ENCODE assay signal across 19 cellular contexts in the genomic region with DNA sequence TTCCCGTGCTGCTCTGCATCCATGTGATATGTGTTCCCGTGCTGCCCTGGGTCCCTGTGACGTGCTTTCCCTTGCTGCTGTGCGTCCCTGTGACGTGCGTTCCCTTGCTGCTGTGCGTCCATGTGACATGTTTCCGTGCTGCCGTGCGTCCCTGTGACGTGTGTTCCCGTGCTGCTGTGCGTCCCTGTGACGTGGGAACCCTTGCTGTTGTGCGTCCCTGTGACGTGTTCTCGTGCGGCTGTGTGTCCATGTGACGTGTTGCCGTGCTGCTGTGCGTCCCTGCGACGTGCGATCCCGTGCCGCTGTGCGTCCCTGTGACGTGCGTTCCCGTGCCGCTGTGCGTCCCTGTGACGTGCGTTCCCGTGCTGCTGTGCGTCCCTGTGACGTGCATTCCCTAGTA. TPM values are rescaled to one million over a fixed set of nuclear protein-coding genes. Genes with fewer than 3 reads are reported as not detected.
A peak's percentile ranks its signal among the peaks of the same experiment; 100 is the strongest.
DNase-seq lines count a peak whose midpoint lies in the region; ATAC-seq, FAIRE-seq and TF ChIP-seq lines count a peak whose summit lies in the region.
"Had no signal": no experiment of that assay in that cellular context is flagged by ENCODE, and none has a peak within 500 bp of the region (broad histone marks: within the 10 kb centered on the region; RNA-seq: fewer than 3 reads in every experiment).

No MANE protein-coding gene starts in this region.

- CTCF ChIA-PET in HepG2 (lab: Yijun Ruan, JAX; ENCODE audit: low intra/inter-chr PET ratio, low total read pairs) = no interaction called here

- H3K27ac ChIP-seq in HepG2 (ENCODE audit: extremely low read length, insufficient read depth, low read length) (no peak overlapping the region), right lobe of liver (no peak overlapping the region)

- H3K9me3 Mint-ChIP-seq in endothelial cell (ENCODE audit: unreplicated experiment) = no peaks in the 10 kb centered on the region
- H3K9me3 Mint-ChIP-seq in stimulated activated effector memory CD8-positive, alpha-beta T cell treated with anti-CD3 and anti-CD28 coated beads, Interleukin-12 subunit alpha, Interleukin-12 subunit beta, amount 100 ng/mL, for 72 hours = no peaks in the 10 kb centered on the region
- H3K9me3 Mint-ChIP-seq: CD4-positive, alpha-beta memory T cell had no signal

- no peak for ATAC-seq in HepG2
- ATAC-seq in right lobe of liver = no peak
- no peak for ATAC-seq in T-helper 17 cell
- no peak for ATAC-seq in stimulated activated effector memory CD8-positive, alpha-beta T cell treated with anti-CD3 and anti-CD28 coated beads, Interleukin-12 subunit alpha, Interleukin-12 subunit beta, amount 100 ng/mL, for 72 hours
- ATAC-seq in Right ventricle myocardium inferior = no peak
- ATAC-seq in GM21825 (IDR thresholded peaks at IDR 0.05; ENCODE audit: unreplicated experiment) = no peak

- H3K4me1 Mint-ChIP-seq in T-helper 17 cell = peaks cover 21% of the 10 kb centered on the region
- H3K4me1 Mint-ChIP-seq in endothelial cell (ENCODE audit: unreplicated experiment) = peaks cover 17% of the 10 kb centered on the region
- H3K4me1 Mint-ChIP-seq in stimulated activated effector memory CD8-positive, alpha-beta T cell treated with anti-CD3 and anti-CD28 coated beads, Interleukin-12 subunit alpha, Interleukin-12 subunit beta, amount 100 ng/mL, for 72 hours = peaks cover 35% of the 10 kb centered on the region
- H3K4me1 Mint-ChIP-seq: B cell had no signal

- POLR2A ChIA-PET in HepG2 (lab: Yijun Ruan, JAX) = no interaction called here

- TF ChIP-seq RAD21 in HepG2 (CRISPR knock-in tag; IDR thresholded peaks at IDR 0.05) = no peak

- H3K4me1 ChIP-seq in HepG2 (ENCODE audit: insufficient read depth, low read length) (no peaks in the 10 kb centered on the region), right lobe of liver (no peaks in the 10 kb centered on the region)

- H3K4me3 Mint-ChIP-seq in T-helper 17 cell = no peak overlapping the region
- H3K4me3 Mint-ChIP-seq in endothelial cell (ENCODE audit: unreplicated experiment) = peak overlapping the region; percentile 61
- no peak overlapping the region for H3K4me3 Mint-ChIP-seq in stimulated activated effector memory CD8-positive, alpha-beta T cell treated with anti-CD3 and anti-CD28 coated beads, Interleukin-12 subunit alpha, Interleukin-12 subunit beta, amount 100 ng/mL, for 72 hours
- H3K4me3 Mint-ChIP-seq: B cell; CD4-positive, alpha-beta memory T cell had no signal

- H3K4me2 ChIP-seq in HepG2 (ENCODE audit: low read depth, low read length) = no peak overlapping the region

- BruUV-seq in HepG2 (replicated peaks; lab: Mats Ljungman, UMichigan) = no TSS peak

- intact Hi-C loops in HepG2 (cut with micrococcal nuclease; ENCODE audit: unreplicated experiment) (no loop called here), right lobe of liver (cut with DNase I) (no loop called here), Right ventricle myocardium inferior (cut with DNase I) (no loop called here)

- no peak overlapping the region for H3K9ac ChIP-seq in HepG2 (ENCODE audit: insufficient read depth, low read depth, low read length)

- no peak for FAIRE-seq in HepG2 (lab: Jason Lieb, UNC)
- FAIRE-seq: D721Med, RCC 7860 had no signal

- H3K27ac Mint-ChIP-seq in T-helper 17 cell = peak overlapping the region; percentile 72
- peak overlapping the region; percentile 52 for H3K27ac Mint-ChIP-seq in endothelial cell (ENCODE audit: unreplicated experiment)
- H3K27ac Mint-ChIP-seq in stimulated activated effector memory CD8-positive, alpha-beta T cell treated with anti-CD3 and anti-CD28 coated beads, Interleukin-12 subunit alpha, Interleukin-12 subunit beta, amount 100 ng/mL, for 72 hours = peak overlapping the region; percentile 51
- H3K27ac Mint-ChIP-seq: B cell had no signal

- no peak for DNase-seq in HepG2 (ENCODE audit: low spot score)
- DNase-seq in right lobe of liver = no peak
- DNase-seq in T-helper 17 cell = no peak
- DNase-seq in endothelial cell (ENCODE audit: low spot score) = no peak
- no peak for DNase-seq in stimulated activated effector memory CD8-positive, alpha-beta T cell treated with anti-CD3 and anti-CD28 coated beads, Interleukin-12 subunit alpha, Interleukin-12 subunit beta, amount 100 ng/mL, for 72 hours (ENCODE audit: low spot score in 2 of 2)
- no peak for DNase-seq in Right ventricle myocardium inferior (ENCODE audit: missing footprints)
- no peak for DNase-seq in DMS114 treated with DMSO at 0.1 percent for 48 hours (lab: John Stamatoyannopoulos, UW; ENCODE audit: unreplicated experiment)
- DNase-seq: ACHN; CD4-positive, alpha-beta memory T cell; GF-D8; NCI-H1417; NCI-H1930; NCI-H2171 treated with DMSO at 0.1 percent for 48 hours; NCI-H82; SHP77 treated with DMSO at 0.1 percent for 48 hours had no signal

- no peak for TF ChIP-seq POLR2A in HepG2 (IDR thresholded peaks at IDR 0.05; ENCODE audit: insufficient read depth in 1 of 2, low read depth in 2 of 2, low read length in 2 of 2)
- no peak for TF ChIP-seq POLR2A in right lobe of liver (IDR thresholded peaks at IDR 0.05)

- H3K36me3 Mint-ChIP-seq in T-helper 17 cell (ENCODE audit: low read depth) (peaks cover 10% of the 10 kb centered on the region), endothelial cell (ENCODE audit: low read depth, unreplicated experiment) (peaks cover 61% of the 10 kb centered on the region)
- peaks cover 58% of the 10 kb centered on the region for H3K36me3 Mint-ChIP-seq in stimulated activated effector memory CD8-positive, alpha-beta T cell treated with anti-CD3 and anti-CD28 coated beads, Interleukin-12 subunit alpha, Interleukin-12 subunit beta, amount 100 ng/mL, for 72 hours

- H3K9me3 ChIP-seq in HepG2 (ENCODE audit: low read length) (no peaks in the 10 kb centered on the region), right lobe of liver (no peaks in the 10 kb centered on the region), T-helper 17 cell (ENCODE audit: control insufficient read depth, low read length, poor library complexity, severe bottlenecking) (no peaks in the 10 kb centered on the region)

- H3K79me2 ChIP-seq in HepG2 (ENCODE audit: insufficient read depth, low read length) = no peaks in the 10 kb centered on the region

- no peaks in the 10 kb centered on the region; the same call in 1 of the 2 replicates for H4K20me1 ChIP-seq in HepG2 (ENCODE audit: insufficient read depth, low read length)

- TF ChIP-seq EP300 in HepG2 (IDR thresholded peaks at IDR 0.05; ENCODE audit: low read depth in 2 of 2, low read length in 2 of 2) (no peak), HepG2 (CRISPR knock-in tag; IDR thresholded peaks at IDR 0.05; ENCODE audit: borderline replicate concordance) (no peak)

- in situ Hi-C loops in HepG2 (cut with HindIII; ENCODE audit: extremely low pct_ligation_motif_present, low pct_unique_long_range_greater_than_20kb) = no loop called here

- WGBS in HepG2 (ENCODE audit: low lambda C conversion rate) = 98% methylated on average over 37 of the region's 37 CpGs
- 96% methylated on average over 37 of the region's 37 CpGs for WGBS in right lobe of liver (ENCODE audit: insufficient coverage, low coverage, low lambda C conversion rate, missing lambda C conversion rate)

- no peaks in the 10 kb centered on the region for H3K27me3 Mint-ChIP-seq in T-helper 17 cell
- peaks cover 4% of the 10 kb centered on the region for H3K27me3 Mint-ChIP-seq in endothelial cell (ENCODE audit: unreplicated experiment)
- H3K27me3 Mint-ChIP-seq: B cell; CD4-positive, alpha-beta memory T cell had no signal

- H3K36me3 ChIP-seq in HepG2 (replicated peaks in 1 of 2; ENCODE audit: control insufficient read depth in 1 of 2, insufficient read depth in 2 of 2, low read length in 2 of 2) = peaks cover 20 to 57% of the 10 kb centered on the region in 2 experiments; a peak in 4 of 5 replicates
- H3K36me3 ChIP-seq in right lobe of liver = peaks cover 0 to 63% (median 17%) of the 10 kb centered on the region in 4 donors

- no peak overlapping the region for H2AFZ ChIP-seq in HepG2 (ENCODE audit: low read length)

- no peak overlapping the region for H3K4me3 ChIP-seq in HepG2 (replicated peaks in 1 of 3; ENCODE audit: insufficient read depth in 1 of 3, low read depth in 2 of 3, low read length in 3 of 3)
- no peak overlapping the region for H3K4me3 ChIP-seq in right lobe of liver

- H3K27me3 ChIP-seq in HepG2 (ENCODE audit: control insufficient read depth in 1 of 2, insufficient read depth in 2 of 2, low read length in 2 of 2) = no peaks in the 10 kb centered on the region
- H3K27me3 ChIP-seq in right lobe of liver = no peaks in the 10 kb centered on the region

- TF ChIP-seq CTCF in HepG2 (CRISPR knock-in tag; IDR thresholded peaks at IDR 0.05) = no peak
- no peak for TF ChIP-seq CTCF in right lobe of liver (IDR thresholded peaks at IDR 0.05)
- no peak for TF ChIP-seq CTCF in endothelial cell (IDR thresholded peaks at IDR 0.05; ENCODE audit: unreplicated experiment)

RNA-seq across cellular contexts. Expression of a gene that starts 45.8 kb away (rescaled TPM):
- total RNA-seq in HepG2 (2016; rRNA removed; fragmentation: Illumina TruSeq; extraction: Trizol) = 5.4 and 5.9 TPM in 2 replicates
- total RNA-seq in HepG2 (2016; cell fraction: cytosol; rRNA removed; fragmentation: Illumina TruSeq; extraction: Trizol; ENCODE audit: low read depth) = 14.4 and 16.4 TPM in 2 replicates
- 4.7 and 6.1 TPM in 2 replicates for total RNA-seq in HepG2 (2016; cell fraction: insoluble cytoplasmic fraction; rRNA removed; fragmentation: Illumina TruSeq; extraction: Trizol)
- 8.1 and 8.5 TPM in 2 replicates for total RNA-seq in HepG2 (2016; cell fraction: membrane; rRNA removed; fragmentation: Illumina TruSeq; extraction: Trizol)
- total RNA-seq in HepG2 (2016; cell fraction: nucleus; rRNA removed; fragmentation: Illumina TruSeq; extraction: Trizol) = 7.7 and 7.8 TPM in 2 replicates
- 7.5 and 8.6 TPM in 2 replicates for polyA plus RNA-seq in HepG2 (2011; rRNA removed)
- 5.3 TPM in 2 replicates for polyA plus RNA-seq in HepG2 (2011; cell fraction: cytosol; rRNA removed)
- polyA plus RNA-seq in HepG2 (2011; cell fraction: nucleus; rRNA removed) = 19.8 and 22.5 TPM in 2 replicates
- polyA plus RNA-seq in HepG2 (2012) = 6.1 and 6.9 TPM in 2 replicates
- polyA plus RNA-seq in HepG2 (2016; cell fraction: cytosol; fragmentation: Illumina TruSeq; extraction: Trizol; ENCODE audit: low read depth) = 0.37 and 0.41 TPM in 2 replicates
- polyA plus RNA-seq in HepG2 (2016; cell fraction: insoluble cytoplasmic fraction; fragmentation: Illumina TruSeq; extraction: Trizol; ENCODE audit: low read depth) = 4.6 and 5.8 TPM in 2 replicates
- 1.1 and 1.2 TPM in 2 replicates for polyA plus RNA-seq in HepG2 (2016; cell fraction: membrane; fragmentation: Illumina TruSeq; extraction: Trizol; ENCODE audit: low read depth)
- 16.0 TPM in 2 replicates for polyA plus RNA-seq in HepG2 (2016; cell fraction: nucleus; fragmentation: Illumina TruSeq; extraction: Trizol; ENCODE audit: insufficient read depth, low read depth)
- polyA minus RNA-seq in HepG2 (2011; rRNA and poly(A)+ RNA removed; ENCODE audit: low replicate concordance) = 39.9 and 41.7 TPM in 2 replicates
- 7.3 and 13.4 TPM in 2 replicates for polyA minus RNA-seq in HepG2 (2011; cell fraction: cytosol; rRNA and poly(A)+ RNA removed)
- 16.2 and 17.1 TPM in 2 replicates for polyA minus RNA-seq in HepG2 (2011; cell fraction: nucleus; rRNA and poly(A)+ RNA removed)
- 1 to 10 TPM; 5.8 to 9.7 (median 8.3) TPM for total RNA-seq in right lobe of liver
- 10 to 100 TPM; 23.6 to 29.7 TPM for total RNA-seq in T-helper 17 cell
- 32.6 TPM for total RNA-seq in endothelial cell (ENCODE audit: unreplicated experiment)
- total RNA-seq in Right ventricle myocardium inferior = 28.9 TPM

RNA-seq across cellular contexts. Expression of a gene that starts 53.0 kb away (rescaled TPM):
- total RNA-seq in HepG2 (2016; rRNA removed; fragmentation: Illumina TruSeq; extraction: Trizol) (145 and 247 TPM in 2 replicates), right lobe of liver (10 to 100 TPM; 14.7 to 79.7 (median 28.4) TPM), T-helper 17 cell (100 to 1,000 TPM; 116 to 134 TPM), endothelial cell (ENCODE audit: unreplicated experiment) (52.7 TPM), Right ventricle myocardium inferior (14.6 TPM)
- total RNA-seq in HepG2 (2016; cell fraction: cytosol; rRNA removed; fragmentation: Illumina TruSeq; extraction: Trizol; ENCODE audit: low read depth) = 30.6 and 36.4 TPM in 2 replicates
- total RNA-seq in HepG2 (2016; cell fraction: insoluble cytoplasmic fraction; rRNA removed; fragmentation: Illumina TruSeq; extraction: Trizol) = 151 and 249 TPM in 2 replicates
- total RNA-seq in HepG2 (2016; cell fraction: membrane; rRNA removed; fragmentation: Illumina TruSeq; extraction: Trizol) = 51.4 and 56.7 TPM in 2 replicates
- 95.7 and 98.8 TPM in 2 replicates for total RNA-seq in HepG2 (2016; cell fraction: nucleus; rRNA removed; fragmentation: Illumina TruSeq; extraction: Trizol)
- 44.4 and 56.6 TPM in 2 replicates for polyA plus RNA-seq in HepG2 (2011; rRNA removed)
- polyA plus RNA-seq in HepG2 (2011; cell fraction: cytosol; rRNA removed) = 17.6 and 37.3 TPM in 2 replicates
- polyA plus RNA-seq in HepG2 (2011; cell fraction: nucleus; rRNA removed) = 43.0 and 68.2 TPM in 2 replicates
- polyA plus RNA-seq in HepG2 (2012) = 95.0 and 101 TPM in 2 replicates
- polyA plus RNA-seq in HepG2 (2016; cell fraction: cytosol; fragmentation: Illumina TruSeq; extraction: Trizol; ENCODE audit: low read depth) = 11.6 and 13.1 TPM in 2 replicates
- 253 and 286 TPM in 2 replicates for polyA plus RNA-seq in HepG2 (2016; cell fraction: insoluble cytoplasmic fraction; fragmentation: Illumina TruSeq; extraction: Trizol; ENCODE audit: low read depth)
- polyA plus RNA-seq in HepG2 (2016; cell fraction: membrane; fragmentation: Illumina TruSeq; extraction: Trizol; ENCODE audit: low read depth) = 34.8 and 35.9 TPM in 2 replicates
- 142 and 155 TPM in 2 replicates for polyA plus RNA-seq in HepG2 (2016; cell fraction: nucleus; fragmentation: Illumina TruSeq; extraction: Trizol; ENCODE audit: insufficient read depth, low read depth)
- polyA minus RNA-seq in HepG2 (2011; rRNA and poly(A)+ RNA removed; ENCODE audit: low replicate concordance) = 13.6 and 22.4 TPM in 2 replicates
- 13.5 and 22.8 TPM in 2 replicates for polyA minus RNA-seq in HepG2 (2011; cell fraction: cytosol; rRNA and poly(A)+ RNA removed)
- polyA minus RNA-seq in HepG2 (2011; cell fraction: nucleus; rRNA and poly(A)+ RNA removed) = 43.5 and 60.7 TPM in 2 replicates
